1 cellular context compared by ENCODE assay signal in the genomic region with DNA sequence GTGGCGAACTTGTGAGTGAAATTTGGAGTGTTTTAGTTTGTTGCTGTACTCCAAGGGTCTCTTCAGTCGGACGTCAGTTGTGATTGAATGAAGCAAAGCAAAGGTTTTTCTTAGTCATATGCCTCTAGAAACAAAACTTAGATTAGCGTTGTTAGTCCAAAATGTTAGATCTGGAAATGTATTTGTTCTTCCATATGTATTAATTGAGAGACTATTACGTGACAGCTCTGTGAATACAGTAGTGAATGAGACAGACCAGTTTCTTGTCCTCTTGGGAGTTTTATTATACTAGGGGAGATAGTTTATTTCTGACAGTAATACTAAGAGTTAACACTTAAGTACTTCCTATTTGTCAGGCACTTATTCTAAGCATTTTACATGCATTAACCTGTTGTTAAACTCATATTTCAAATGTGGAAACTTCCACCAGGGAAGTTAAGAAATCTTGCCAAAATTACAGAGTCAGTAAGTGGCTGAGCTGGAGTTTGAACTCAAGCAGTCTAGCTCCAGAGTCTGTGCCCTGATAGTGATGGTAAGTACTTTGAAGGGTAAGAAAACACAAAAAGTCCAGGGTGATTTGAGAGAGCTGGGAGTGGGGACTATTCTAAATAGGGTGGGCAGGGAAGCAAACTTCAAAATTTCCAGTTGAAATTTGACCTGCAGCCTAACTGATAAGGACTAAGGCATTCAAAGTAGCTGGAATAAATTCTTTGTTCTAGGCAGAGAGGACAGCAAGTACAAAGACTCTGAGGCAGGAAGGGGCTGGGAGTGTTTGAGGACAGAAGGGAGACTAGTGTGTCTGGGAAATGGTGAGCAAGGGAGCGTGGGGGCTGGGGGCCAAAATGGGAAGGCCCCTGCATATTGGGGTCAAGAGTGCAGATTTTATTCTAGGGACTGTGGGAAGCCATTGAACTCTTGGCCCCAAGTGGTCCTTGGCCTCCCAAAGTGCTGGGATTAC.
TF ChIP-seq lines count a peak whose summit lies in the region.

No MANE protein-coding gene starts in this region.

TF ChIP-seq in GM12891, 5 proteins besides CTCF, POLR2A, EP300 and RAD21:
- TF ChIP-seq POLR2AphosphoS5 (IDR thresholded peaks at IDR 0.05; ENCODE audit: low read depth, low read length) (no peak), TAF1 (IDR thresholded peaks at IDR 0.05; ENCODE audit: low read depth, low read length) (no peak), SPI1 (IDR thresholded peaks at IDR 0.05; ENCODE audit: low read depth, low read length) (no peak), PAX5 (IDR thresholded peaks at IDR 0.05; ENCODE audit: insufficient read depth, low read length, severe bottlenecking) (no peak), POU2F2 (IDR thresholded peaks at IDR 0.05; ENCODE audit: low read depth, low read length) (no peak)
TF ChIP-seq in GM12891: peak in this region for 0.
